In genomic region chr11:121727942-121728341, GRCh38 we compare ENCODE assay signal across 29 cellular contexts.
"Had no signal": no experiment of that assay in that cellular context is flagged by ENCODE, and none has a peak within 500 bp of the region (broad histone marks: within the 10 kb centered on the region; RNA-seq: fewer than 3 reads in every experiment).

No MANE protein-coding gene starts in this region.

- H3K4me1 ChIP-seq: vagina had no signal

- H3K4me1 Mint-ChIP-seq: naive B cell; natural killer cell; stimulated activated memory B cell treated with anti-CD40 and anti-IgM and Interleukin-4, amounts not matched to agents 10 μg/mL and 1 μg/mL and 100 μg/mL, for 72 hours; stimulated activated naive CD8-positive, alpha-beta T cell treated with anti-CD3 and anti-CD28 coated beads, Interleukin-15, amount 100 ng/mL, for 72 hours had no signal

- FAIRE-seq: kidney had no signal

- H3K4me3 ChIP-seq: left lung, lower lobe of right lung, neural progenitor cell, smooth muscle cell, testis, thyroid gland, transverse colon, upper lobe of left lung, vagina had no signal

- H3K36me3 ChIP-seq: left lung, lower lobe of right lung, neural progenitor cell, neutrophil, thyroid gland, transverse colon, upper lobe of left lung, vagina had no signal

- H3K4me2 ChIP-seq: neural progenitor cell, smooth muscle cell had no signal

- H3K36me3 Mint-ChIP-seq: naive B cell; natural killer cell; neural progenitor cell; stimulated activated memory B cell treated with anti-CD40 and anti-IgM and Interleukin-4, amounts not matched to agents 10 μg/mL and 1 μg/mL and 100 μg/mL, for 72 hours had no signal

- H3K27ac Mint-ChIP-seq: mesothelial cell of epicardium; natural killer cell; nephron progenitor cell; neural progenitor cell; progenitor cell of endocrine pancreas; stimulated activated memory B cell treated with anti-CD40 and anti-IgM and Interleukin-4, amounts not matched to agents 10 μg/mL and 1 μg/mL and 100 μg/mL, for 72 hours; stimulated activated naive CD8-positive, alpha-beta T cell treated with anti-CD3 and anti-CD28 coated beads, Interleukin-15, amount 100 ng/mL, for 72 hours had no signal

- H3K9me3 ChIP-seq: left lung, neutrophil, testis, thyroid gland, transverse colon, upper lobe of left lung, vagina had no signal

- H3K27ac ChIP-seq: left lung, lower lobe of right lung, neural progenitor cell, neutrophil, testis, thyroid gland, transverse colon, upper lobe of left lung, vagina had no signal

- H3K4me3 Mint-ChIP-seq: mesothelial cell of epicardium; naive B cell; natural killer cell; nephron progenitor cell; neural progenitor cell; stimulated activated memory B cell treated with anti-CD40 and anti-IgM and Interleukin-4, amounts not matched to agents 10 μg/mL and 1 μg/mL and 100 μg/mL, for 72 hours; stimulated activated naive CD8-positive, alpha-beta T cell treated with anti-CD3 and anti-CD28 coated beads, Interleukin-15, amount 100 ng/mL, for 72 hours had no signal

- H2AFZ ChIP-seq: neural progenitor cell had no signal

- H3K9ac ChIP-seq: neural progenitor cell had no signal

- H3K9me3 Mint-ChIP-seq: natural killer cell had no signal

- ATAC-seq: left colon; left lung; lower lobe of right lung; natural killer cell; right cardiac atrium; stimulated activated memory B cell treated with anti-CD40 and anti-IgM and Interleukin-4, amounts not matched to agents 10 μg/mL and 1 μg/mL and 100 μg/mL, for 72 hours; stimulated activated naive CD8-positive, alpha-beta T cell treated with anti-CD3 and anti-CD28 coated beads, Interleukin-15, amount 100 ng/mL, for 72 hours had no signal

- H3K27me3 ChIP-seq: testis, thyroid gland, vagina had no signal

- DNase-seq: hippocampal formation; kidney; left colon; left lung; lower lobe of right lung; mammary epithelial cell; mesenchymal stem cell; naive B cell; natural killer cell; nephron progenitor cell; occipital lobe; right cardiac atrium; stimulated activated CD4-positive, alpha-beta T cell treated with anti-CD3 and anti-CD28 coated beads, Interleukin-1b, Interleukin-23, amount 100 ng/mL, for 48 hours; stimulated activated CD4-positive, alpha-beta T cell treated with anti-CD3 and anti-CD28 coated beads, Interleukin-2, amount 100 ng/mL, for 48 hours; stimulated activated CD4-positive, alpha-beta T cell treated with anti-CD3 and anti-CD28 coated beads, Interleukin-4, amount 100 ng/mL, for 4 hours; stimulated activated CD8-positive, alpha-beta memory T cell treated with anti-CD3 and anti-CD28 coated beads, Interleukin-4, amount 100 ng/mL, for 48 hours; stimulated activated naive CD4-positive, alpha-beta T cell treated with Interleukin-2 at 50 U/mL for 16 hours; stimulated activated naive CD8-positive, alpha-beta T cell treated with anti-CD3 and anti-CD28 coated beads, Interleukin-15, amount 100 ng/mL, for 72 hours; testis; thyroid gland; transverse colon; upper lobe of left lung had no signal
